In the genomic region with DNA sequence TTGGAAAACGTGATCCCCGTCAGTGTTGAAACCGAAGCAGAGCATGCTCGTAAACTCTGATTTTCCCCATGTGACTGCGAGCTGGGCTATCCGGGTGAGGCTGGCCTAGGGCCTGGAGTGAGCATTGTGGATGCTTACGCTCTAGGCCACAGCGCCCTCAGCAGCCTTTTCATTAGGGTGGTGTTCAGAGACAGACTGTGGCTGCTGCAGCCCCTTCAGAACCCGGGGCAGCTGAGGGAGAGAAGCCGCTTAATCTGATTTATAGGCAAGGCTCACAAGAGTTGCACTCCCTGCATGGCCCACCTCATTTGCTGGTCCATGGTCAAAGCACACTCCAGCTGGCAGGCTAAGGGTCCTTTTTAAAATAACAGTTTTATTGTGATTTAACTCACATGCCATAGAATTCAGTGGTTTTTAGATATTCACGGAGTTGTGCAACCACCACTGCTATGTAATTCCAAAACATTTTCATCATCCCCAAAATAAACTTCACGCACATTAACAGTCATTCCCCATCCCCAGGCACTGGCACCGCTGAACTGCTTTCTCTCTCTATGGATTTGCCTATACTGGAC, we compare ENCODE assay signal across 1 cellular context.
TF ChIP-seq lines count a peak whose summit lies in the region.

No MANE protein-coding gene starts in this region.

TF ChIP-seq in H1, 55 proteins besides CTCF, POLR2A, EP300 and RAD21:
- TF ChIP-seq FOSL1 (IDR thresholded peaks at IDR 0.05; ENCODE audit: insufficient read depth, low read depth, low read length) (no peak), JUN (IDR thresholded peaks at IDR 0.05; ENCODE audit: low read depth, low read length) (no peak), CHD2 (IDR thresholded peaks at IDR 0.05; ENCODE audit: low read length) (peak; percentile 10; the same call in 1 of the 2 replicates), KDM1A (IDR thresholded peaks at IDR 0.05; ENCODE audit: borderline replicate concordance, low read length) (no peak)
- TF ChIP-seq, protein P1, sequence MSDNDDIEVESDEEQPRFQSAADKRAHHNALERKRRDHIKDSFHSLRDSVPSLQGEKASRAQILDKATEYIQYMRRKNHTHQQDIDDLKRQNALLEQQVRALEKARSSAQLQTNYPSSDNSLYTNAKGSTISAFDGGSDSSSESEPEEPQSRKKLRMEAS (IDR thresholded peaks at IDR 0.05), result peak; percentile 64
- TF ChIP-seq, protein P2, sequence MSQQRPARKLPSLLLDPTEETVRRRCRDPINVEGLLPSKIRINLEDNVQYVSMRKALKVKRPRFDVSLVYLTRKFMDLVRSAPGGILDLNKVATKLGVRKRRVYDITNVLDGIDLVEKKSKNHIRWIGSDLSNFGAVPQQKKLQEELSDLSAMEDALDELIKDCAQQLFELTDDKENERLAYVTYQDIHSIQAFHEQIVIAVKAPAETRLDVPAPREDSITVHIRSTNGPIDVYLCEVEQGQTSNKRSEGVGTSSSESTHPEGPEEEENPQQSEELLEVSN (IDR thresholded peaks at IDR 0.05), result peak; percentile 52; the same call in 1 of the 2 replicates
- TF ChIP-seq, protein P3, sequence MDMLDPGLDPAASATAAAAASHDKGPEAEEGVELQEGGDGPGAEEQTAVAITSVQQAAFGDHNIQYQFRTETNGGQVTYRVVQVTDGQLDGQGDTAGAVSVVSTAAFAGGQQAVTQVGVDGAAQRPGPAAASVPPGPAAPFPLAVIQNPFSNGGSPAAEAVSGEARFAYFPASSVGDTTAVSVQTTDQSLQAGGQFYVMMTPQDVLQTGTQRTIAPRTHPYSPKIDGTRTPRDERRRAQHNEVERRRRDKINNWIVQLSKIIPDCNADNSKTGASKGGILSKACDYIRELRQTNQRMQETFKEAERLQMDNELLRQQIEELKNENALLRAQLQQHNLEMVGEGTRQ (IDR thresholded peaks at IDR 0.05; ENCODE audit: low read length), result no peak
